17 cellular contexts compared by ENCODE assay signal in genomic region chr7:93226310-93226709, GRCh38. TPM values are rescaled to one million over a fixed set of nuclear protein-coding genes. Genes with fewer than 3 reads are reported as not detected.
DNase-seq lines count a peak whose midpoint lies in the region; ATAC-seq, FAIRE-seq and TF ChIP-seq lines count a peak whose summit lies in the region.
"Had no signal": no experiment of that assay in that cellular context is flagged by ENCODE, and none has a peak within 500 bp of the region (broad histone marks: within the 10 kb centered on the region; RNA-seq: fewer than 3 reads in every experiment).

Gene HEPACAM2, minus strand, starts transcription at chr7:93226469.

- H3K27ac ChIP-seq in GM12878 (ENCODE audit: control insufficient read depth, insufficient read depth) (no peak within 1 kb of the TSS), H9 (ENCODE audit: insufficient read length, low read depth, low read length) (no peak within 1 kb of the TSS)
- no peak within 1 kb of the TSS for H3K27ac ChIP-seq in CD8-positive, alpha-beta T cell (ENCODE audit: low read depth, low read length)
- H3K27ac ChIP-seq: testis had no signal

- FAIRE-seq in GM12878 (lab: Jason Lieb, UNC): no peak
- FAIRE-seq: D721Med, endothelial cell of umbilical vein had no signal

- no peaks in the 10 kb centered on the region for H3K23me2 ChIP-seq in H9 (ENCODE audit: insufficient read length, low read depth, low read length, poor library complexity, severe bottlenecking)

- H3K4me1 Mint-ChIP-seq in H9: peaks cover 0 to 2% of the 10 kb centered on the region in 2 experiments; a peak in 1 of 4 replicates
- H3K4me1 Mint-ChIP-seq in CD8-positive, alpha-beta T cell (ENCODE audit: low read depth): peaks cover 11% of the 10 kb centered on the region

- no peak within 1 kb of the TSS for H3K56ac ChIP-seq in H9 (ENCODE audit: insufficient read length, low read depth, low read length)

- no peak within 1 kb of the TSS for H2BK12ac ChIP-seq in H9 (ENCODE audit: insufficient read length, low read depth, low read length)

- in situ Hi-C loops in GM12878 (cut with MboI): loop anchor here (10.0 kb wide), 1 partner anchor 632 kb away; the partner anchor contains the start of gene FAM133B

- no peaks in the 10 kb centered on the region for H3K9me3 Mint-ChIP-seq in H9
- no peaks in the 10 kb centered on the region for H3K9me3 Mint-ChIP-seq in CD8-positive, alpha-beta T cell
- H3K9me3 Mint-ChIP-seq: activated CD4-positive, alpha-beta memory T cell treated with anti-CD3 and anti-CD28 coated beads, Interleukin-2, amount 10 ng/mL, durations not matched to agents 7 days and 5 days; activated T-helper 1 cell treated with anti-CD3 and anti-CD28 coated beads, Interleukin-12 subunit alpha, Interleukin-12 subunit beta, Interleukin-2, Interleukin-4 antibody, amounts not matched to agents 30 ng/mL and 10 ng/mL and 1 ng/mL, durations not matched to agents 14 hours and 24 hours and 36 hours; nephron progenitor cell had no signal

- BruUV-seq in GM12878 (replicated peaks; lab: Mats Ljungman, UMichigan): no TSS peak

- no peak within 1 kb of the TSS for H3K14ac ChIP-seq in H9 (ENCODE audit: insufficient read depth, low read length)

- H3K4me1 ChIP-seq in Loucy (ENCODE audit: insufficient read depth, low read length, poor library complexity, severe bottlenecking): peaks cover 1% of the 10 kb centered on the region
- H3K4me1 ChIP-seq in GM12878 (ENCODE audit: control insufficient read depth, insufficient read depth, low read length): no peaks in the 10 kb centered on the region
- H3K4me1 ChIP-seq in H9 (ENCODE audit: insufficient read depth, low read length): no peaks in the 10 kb centered on the region
- H3K4me1 ChIP-seq in CD8-positive, alpha-beta T cell (ENCODE audit: insufficient read depth, low read length): peaks cover 9% of the 10 kb centered on the region
- H3K4me1 ChIP-seq: testis had no signal

- H3K18ac ChIP-seq in H9 (ENCODE audit: insufficient read length, low read depth, low read length): no peak within 1 kb of the TSS

- POLR2A ChIA-PET in GM12878 (lab: Charles Lee): no interaction called here
- POLR2A ChIA-PET in CD8-positive, alpha-beta T cell (lab: Charles Lee): no interaction called here

- 0 out of 2 replicates have a peak within 1 kb of the TSS, but pooled peaks have one; percentile 53 for H2AFZ ChIP-seq in Loucy (ENCODE audit: low read length)
- H2AFZ ChIP-seq in GM12878 (ENCODE audit: control insufficient read depth, low read depth, low read length): no peak within 1 kb of the TSS
- H2AFZ ChIP-seq in H9 (ENCODE audit: low read length): no peak within 1 kb of the TSS

- no peaks in the 10 kb centered on the region for H3K79me2 ChIP-seq in Loucy (ENCODE audit: insufficient read depth, low read length)
- H3K79me2 ChIP-seq in GM12878 (ENCODE audit: control insufficient read depth, insufficient read depth, low read length): no peaks in the 10 kb centered on the region
- H3K79me2 ChIP-seq in H9 (ENCODE audit: insufficient read depth, low read length): no peaks in the 10 kb centered on the region

- H3K9ac ChIP-seq in Loucy (ENCODE audit: low read depth, low read length, poor library complexity, severe bottlenecking) (no peak within 1 kb of the TSS), GM12878 (ENCODE audit: control insufficient read depth, insufficient read depth, low read length) (no peak within 1 kb of the TSS), H9 (ENCODE audit: extremely low read depth, insufficient read length, low read length) (no peak within 1 kb of the TSS)
- H3K9ac ChIP-seq: SK-N-SH had no signal

- H3K27me3 ChIP-seq in Loucy (ENCODE audit: insufficient read depth, low read length, poor library complexity, severe bottlenecking) (peaks cover 11% of the 10 kb centered on the region), GM12878 (replicated peaks in 1 of 2; ENCODE audit: control insufficient read depth in 2 of 2, insufficient read depth in 2 of 2, low read length in 1 of 2) (no peaks in the 10 kb centered on the region; a peak in 1 of 4 replicates), H9 (ENCODE audit: insufficient read depth, low read length) (no peaks in the 10 kb centered on the region)
- H3K27me3 ChIP-seq in CD8-positive, alpha-beta T cell (ENCODE audit: insufficient read depth, low read length): no peaks in the 10 kb centered on the region
- H3K27me3 ChIP-seq: testis had no signal

- peak; percentile 54; the same call in 2 of the 3 replicates for ATAC-seq in GM12878
- no peak for ATAC-seq in CD8-positive, alpha-beta T cell

- H3K4me2 ChIP-seq in Loucy (ENCODE audit: low read depth, low read length, poor library complexity, severe bottlenecking): no peak within 1 kb of the TSS
- H3K4me2 ChIP-seq in GM12878 (ENCODE audit: control insufficient read depth, insufficient read depth): no peak within 1 kb of the TSS
- H3K4me2 ChIP-seq in H9 (ENCODE audit: insufficient read depth, insufficient read length, low read length): no peak within 1 kb of the TSS
- H3K4me2 ChIP-seq: SK-N-SH had no signal

- no peak within 1 kb of the TSS for H2AK5ac ChIP-seq in H9 (ENCODE audit: insufficient read length, low read length)

- TF ChIP-seq EP300 in GM12878 (IDR thresholded peaks at IDR 0.05; ENCODE audit: borderline replicate concordance in 1 of 2, control insufficient read depth in 1 of 2, low read depth in 2 of 2, low read length in 2 of 2): no peak

- no peak within 1 kb of the TSS for H3K27ac Mint-ChIP-seq in H9
- H3K27ac Mint-ChIP-seq in CD8-positive, alpha-beta T cell: no peak within 1 kb of the TSS
- H3K27ac Mint-ChIP-seq: activated CD4-positive, alpha-beta memory T cell treated with anti-CD3 and anti-CD28 coated beads, Interleukin-2, amount 10 ng/mL, durations not matched to agents 7 days and 5 days; activated T-helper 1 cell treated with anti-CD3 and anti-CD28 coated beads, Interleukin-12 subunit alpha, Interleukin-12 subunit beta, Interleukin-2, Interleukin-4 antibody, amounts not matched to agents 30 ng/mL and 10 ng/mL and 1 ng/mL, durations not matched to agents 14 hours and 24 hours and 36 hours; nephron progenitor cell had no signal

- H4K20me1 ChIP-seq in Loucy (ENCODE audit: insufficient read depth, low read length, poor library complexity, severe bottlenecking) (no peaks in the 10 kb centered on the region), GM12878 (ENCODE audit: control insufficient read depth, insufficient read depth) (no peaks in the 10 kb centered on the region), H9 (ENCODE audit: control insufficient read depth, insufficient read depth, insufficient read length) (no peaks in the 10 kb centered on the region)

- no peaks in the 10 kb centered on the region for H3F3A ChIP-seq in Loucy (ENCODE audit: low read depth)

- WGBS in GM12878 (ENCODE audit: insufficient coverage, insufficient replicate concordance, low lambda C conversion rate, missing lambda C conversion rate): 14% methylated on average over 2 of the region's 2 CpGs
- no CpG with 5 or more reads among the region's 2 CpGs for WGBS in H9 (ENCODE audit: extremely low coverage, insufficient read length, low lambda C conversion rate)

- H3K4ac ChIP-seq in H9 (ENCODE audit: low read depth, low read length): no peak within 1 kb of the TSS

- TF ChIP-seq RAD21 in GM12878 (IDR thresholded peaks at IDR 0.05; ENCODE audit: insufficient read depth, low read depth, low read length): no peak

- SMC1A ChIA-PET in GM12878 (lab: Charles Lee; ENCODE audit: uncharacterized antibody, unreplicated experiment): interaction anchor here (0.8 to 5.9 kb wide), 6 partner anchors 14 to 170 kb away, joined by 3 to 41 read pairs (median 4); partner anchors contain the start of gene SAMD9L

- H3K9me2 ChIP-seq in Loucy (replicated peaks; ENCODE audit: low read depth, low read length): no peaks in the 10 kb centered on the region
- H3K9me2 ChIP-seq: SK-N-SH had no signal

- H3K36me3 ChIP-seq in Loucy (ENCODE audit: insufficient read depth, low read length): no peaks in the 10 kb centered on the region
- no peaks in the 10 kb centered on the region for H3K36me3 ChIP-seq in GM12878 (ENCODE audit: control insufficient read depth in 2 of 2, insufficient read depth in 2 of 2, low read length in 1 of 2)
- H3K36me3 ChIP-seq in CD8-positive, alpha-beta T cell (ENCODE audit: insufficient read depth, low read length): no peaks in the 10 kb centered on the region

- H2BK20ac ChIP-seq in H9 (ENCODE audit: low read depth, low read length, poor library complexity, severe bottlenecking): no peak within 1 kb of the TSS

- H3K4me3 ChIP-seq in Loucy (ENCODE audit: low read length, poor library complexity, severe bottlenecking) (no peak within 1 kb of the TSS), GM12878 (no peak within 1 kb of the TSS)
- no peak within 1 kb of the TSS for H3K4me3 ChIP-seq in CD8-positive, alpha-beta T cell (ENCODE audit: low read depth, low read length)
- H3K4me3 ChIP-seq: testis had no signal

- no peak within 1 kb of the TSS for H3T11ph ChIP-seq in H9 (ENCODE audit: low read length)

- DNase-seq in COR-L47 (lab: John Stamatoyannopoulos, UW): peak; percentile 67
- peak; percentile 42 for DNase-seq in NCI-H2171 (lab: John Stamatoyannopoulos, UW)
- no peak for DNase-seq in GM12878 (ENCODE audit: low read depth, low spot score)
- no peak for DNase-seq in activated CD4-positive, alpha-beta T cell treated with anti-CD3 and anti-CD28 coated beads for 1 hour
- DNase-seq in NCI-H128 (lab: John Stamatoyannopoulos, UW; ENCODE audit: unreplicated experiment): no peak
- DNase-seq in H9: no peak
- DNase-seq in CD8-positive, alpha-beta T cell: no peak
- DNase-seq: activated CD4-positive, alpha-beta memory T cell treated with anti-CD3 and anti-CD28 coated beads, Interleukin-2, amount 10 ng/mL, durations not matched to agents 7 days and 5 days; amygdala; nephron progenitor cell; SK-N-SH; testis had no signal

- no peak within 1 kb of the TSS for H4K5ac ChIP-seq in H9 (ENCODE audit: insufficient read length, low read depth, low read length)

- CTCF ChIA-PET in GM12878 (lab: Yijun Ruan, JAX): interaction anchor here (0.7 to 6.2 kb wide), 6 partner anchors 15 to 170 kb away, joined by 3 to 70 read pairs (median 8); no protein-coding TSS in a partner anchor
- CTCF ChIA-PET in CD8-positive, alpha-beta T cell (lab: Charles Lee): no interaction called here

- RAD21 ChIA-PET in GM12878 (lab: Charles Lee; ENCODE audit: unreplicated experiment): interaction anchor here (6.0 kb wide), 1 partner anchor 133 kb away, joined by 39 read pairs; no protein-coding TSS in a partner anchor

- H4K91ac ChIP-seq in H9 (ENCODE audit: insufficient read length, low read depth, low read length): no peak within 1 kb of the TSS

- H3K79me1 ChIP-seq in H9 (ENCODE audit: insufficient read depth, low read depth, low read length, poor library complexity, severe bottlenecking): no peaks in the 10 kb centered on the region

- H3K9me3 ChIP-seq in Loucy (ENCODE audit: insufficient read depth, low read depth, low read length) (no peaks in the 10 kb centered on the region), GM12878 (replicated peaks; ENCODE audit: control insufficient read depth, insufficient read depth, low read length) (no peaks in the 10 kb centered on the region), H9 (ENCODE audit: control insufficient read depth, low read depth, low read length) (no peaks in the 10 kb centered on the region)
- no peaks in the 10 kb centered on the region for H3K9me3 ChIP-seq in CD8-positive, alpha-beta T cell (ENCODE audit: low read length)
- H3K9me3 ChIP-seq: SK-N-SH, testis had no signal

- H3K36me3 Mint-ChIP-seq in H9 (ENCODE audit: insufficient read depth in 1 of 3, low read depth in 3 of 3): no peaks in the 10 kb centered on the region
- H3K36me3 Mint-ChIP-seq in CD8-positive, alpha-beta T cell: no peaks in the 10 kb centered on the region

- no peak within 1 kb of the TSS for H2BK120ac ChIP-seq in H9 (ENCODE audit: low read depth, low read length, poor library complexity, severe bottlenecking)

- no peak for TF ChIP-seq POLR2A in GM12878 (IDR thresholded peaks at IDR 0.05; ENCODE audit: low read depth, low read length)

- H2BK5ac ChIP-seq in H9 (ENCODE audit: insufficient read length, low read length): no peak within 1 kb of the TSS

- intact Hi-C loops in GM12878 (cut with micrococcal nuclease; ENCODE audit: unreplicated experiment): loop anchor here (5.0 kb wide), 1 partner anchor 49 kb away; no protein-coding TSS in a partner anchor
- intact Hi-C loops in CD8-positive, alpha-beta T cell (cut with DNase I, micrococcal nuclease): loop anchor here (5.0 to 10.0 kb wide), 4 partner anchors 319 to 1089 kb away; no protein-coding TSS in a partner anchor

- no peaks in the 10 kb centered on the region; the same call in 1 of the 2 replicates for H3K27me3 Mint-ChIP-seq in H9 (ENCODE audit: low read depth)
- peaks cover 3% of the 10 kb centered on the region for H3K27me3 Mint-ChIP-seq in CD8-positive, alpha-beta T cell (ENCODE audit: low read depth)

- H3K23ac ChIP-seq in H9 (ENCODE audit: insufficient read length, low read depth, low read length): no peak within 1 kb of the TSS

- no peak for TF ChIP-seq CTCF in Loucy (conservative IDR thresholded peaks at IDR 0.05; ENCODE audit: low read length)
- no peak for TF ChIP-seq CTCF in GM12878 (IDR thresholded peaks at IDR 0.05 in 2 of 3, conservative IDR thresholded peaks at IDR 0.05 in 1 of 3; ENCODE audit: control insufficient read depth in 2 of 3, extremely low read depth in 1 of 3, insufficient read depth in 1 of 3, low read depth in 3 of 3, low read length in 3 of 3)
- no peak for TF ChIP-seq CTCF in H9 (conservative IDR thresholded peaks at IDR 0.05)
- TF ChIP-seq CTCF in CD8-positive, alpha-beta T cell (IDR thresholded peaks at IDR 0.05): no peak

- no peak within 1 kb of the TSS for H3K4me3 Mint-ChIP-seq in H9
- H3K4me3 Mint-ChIP-seq in CD8-positive, alpha-beta T cell: no peak within 1 kb of the TSS
- H3K4me3 Mint-ChIP-seq: activated CD4-positive, alpha-beta memory T cell treated with anti-CD3 and anti-CD28 coated beads, Interleukin-2, amount 10 ng/mL, durations not matched to agents 7 days and 5 days; activated T-helper 1 cell treated with anti-CD3 and anti-CD28 coated beads, Interleukin-12 subunit alpha, Interleukin-12 subunit beta, Interleukin-2, Interleukin-4 antibody, amounts not matched to agents 30 ng/mL and 10 ng/mL and 1 ng/mL, durations not matched to agents 14 hours and 24 hours and 36 hours; nephron progenitor cell had no signal

- no peak within 1 kb of the TSS for H4K8ac ChIP-seq in H9 (replicated peaks; ENCODE audit: insufficient read length, low read depth, low read length)

- H2BK15ac ChIP-seq in H9 (ENCODE audit: low read depth, low read length): no peak within 1 kb of the TSS

RNA-seq across cellular contexts. Expression of gene HEPACAM2, which starts in this region (rescaled TPM):
- total RNA-seq in GM12878 (2013; cell fraction: nucleolus; rRNA removed): not detected in 2 replicates
- total RNA-seq in GM12878 (2014; rRNA removed) (not detected in 2 replicates), GM12878 (2014; rRNA removed; fragmentation: Illumina TruSeq; extraction: Trizol) (not detected in 2 replicates), GM12878 (2021) (not detected in 2 replicates), H9 (2021) (not detected in 2 replicates)
- not detected for polyA plus RNA-seq in GM12878 (2011; ENCODE audit: low read depth)
- polyA plus RNA-seq in GM12878 (2011; rRNA removed) (0.58 and 0.82 TPM in 2 replicates), GM12878 (2014; fragmentation: Illumina TruSeq; extraction: Trizol) (0.13 TPM in 1 of 2 replicates, not detected in the other), GM12878 (2014; fragmentation: Nextera tagmentation; extraction: Ambion mirVana) (under 1 TPM in 1 of 2 experiments, not detected in 1; 0.04 TPM), GM12878 (2014; rRNA removed) (0.10 TPM in 1 of 2 replicates, not detected in the other), GM12878 (2016; fragmentation: Nextera tagmentation; extraction: Ambion mirVana) (not detected)
- polyA plus RNA-seq in GM12878 (2011; cell fraction: cytosol; rRNA removed): 0.48 and 0.51 TPM in 2 replicates
- polyA plus RNA-seq in GM12878 (2011; cell fraction: nucleus; rRNA removed): 0.51 and 0.69 TPM in 2 replicates
- polyA plus RNA-seq in GM12878 (2012): not detected in 2 replicates
- polyA minus RNA-seq in GM12878 (2011; rRNA and poly(A)+ RNA removed): 0.46 and 0.80 TPM in 2 replicates
- polyA minus RNA-seq in GM12878 (2011; cell fraction: cytosol; rRNA and poly(A)+ RNA removed): not detected in 2 replicates
- polyA minus RNA-seq in GM12878 (2011; cell fraction: nucleus; rRNA and poly(A)+ RNA removed): 0.48 and 0.60 TPM in 2 replicates
- not detected for total RNA-seq in CD8-positive, alpha-beta T cell
- total RNA-seq: activated CD4-positive, alpha-beta memory T cell treated with anti-CD3 and anti-CD28 coated beads, Interleukin-2, amount 10 ng/mL, durations not matched to agents 7 days and 5 days; activated T-helper 1 cell treated with anti-CD3 and anti-CD28 coated beads, Interleukin-12 subunit alpha, Interleukin-12 subunit beta, Interleukin-2, Interleukin-4 antibody, amounts not matched to agents 30 ng/mL and 10 ng/mL and 1 ng/mL, durations not matched to agents 14 hours and 24 hours and 36 hours; endothelial cell of umbilical vein; OCI-LY7 had no signal
- polyA plus RNA-seq: endothelial cell of umbilical vein, SK-N-SH had no signal

Comparison
In these comparisons a context has a peak if more than half of its experiments do, and no peak if none do; other contexts are left out.
1. Peak in ATAC-seq in GM12878; RNA of the gene not detected or under 1 TPM.
2. DNase-seq: peak in COR-L47 (single experiment) and NCI-H2171 (single experiment); none in GM12878 (single experiment), activated CD4-positive, alpha-beta T cell treated with anti-CD3 and anti-CD28 coated beads for 1 hour (single experiment), NCI-H128 (single experiment), H9 (single experiment) and CD8-positive, alpha-beta T cell (0 of 7).